29 cellular contexts compared by ENCODE assay signal in the genomic region with DNA sequence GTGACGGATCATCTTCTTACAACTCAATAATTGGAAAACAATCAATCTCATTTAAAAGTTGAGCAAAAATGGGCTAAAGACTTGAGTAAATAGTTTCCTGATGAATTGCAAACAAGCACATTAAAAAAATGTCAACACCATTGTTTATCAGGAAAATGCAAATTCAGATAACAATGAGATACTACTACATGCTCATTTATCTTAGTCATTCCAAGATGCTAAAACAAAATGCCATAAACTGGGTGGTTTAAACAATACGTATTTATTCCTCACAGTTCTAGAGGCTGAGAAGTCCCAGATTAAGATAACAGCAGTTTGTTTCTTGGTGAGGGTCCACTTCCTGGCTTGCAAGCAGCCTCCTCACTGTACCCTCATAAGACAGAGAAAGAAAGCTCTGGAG.
"Had no signal": no experiment of that assay in that cellular context is flagged by ENCODE, and none has a peak within 500 bp of the region (broad histone marks: within the 10 kb centered on the region; RNA-seq: fewer than 3 reads in every experiment).

No MANE protein-coding gene starts in this region.

- H3K4me3 Mint-ChIP-seq: naive thymus-derived CD4-positive, alpha-beta T cell; natural killer cell; nephron; neural progenitor cell; stimulated activated memory B cell treated with anti-CD40 and anti-IgM and Interleukin-4, amounts not matched to agents 10 μg/mL and 1 μg/mL and 100 μg/mL, for 72 hours; stimulated activated naive CD8-positive, alpha-beta T cell treated with anti-CD3 and anti-CD28 coated beads, Interleukin-15, amount 100 ng/mL, for 72 hours had no signal

- H3K4me2 ChIP-seq: neural progenitor cell had no signal

- FAIRE-seq: urothelium cell line had no signal

- DNase-seq: naive thymus-derived CD4-positive, alpha-beta T cell; natural killer cell; occipital lobe; ovary; posterior cingulate gyrus; psoas muscle; right cardiac atrium; right lobe of liver; sigmoid colon; small intestine; stimulated activated CD4-positive, alpha-beta T cell treated with anti-CD3 and anti-CD28 coated beads, Interleukin-1b, Interleukin-23, amount 100 ng/mL, for 48 hours; stimulated activated CD4-positive, alpha-beta T cell treated with anti-CD3 and anti-CD28 coated beads, Interleukin-4, amount 100 ng/mL, for 1 hour; stimulated activated CD4-positive, alpha-beta T cell treated with anti-CD3 and anti-CD28 coated beads, Interleukin-4, amount 100 ng/mL, for 4 hours; stimulated activated CD8-positive, alpha-beta memory T cell treated with anti-CD3 and anti-CD28 coated beads, Interleukin-4, amount 100 ng/mL, for 48 hours; stimulated activated naive CD4-positive, alpha-beta T cell; stimulated activated naive CD8-positive, alpha-beta T cell treated with anti-CD3 and anti-CD28 coated beads, Interleukin-15, amount 100 ng/mL, for 72 hours; stimulated activated naive CD8-positive, alpha-beta T cell treated with anti-CD3 and anti-CD28 coated beads, Interleukin-15, Interleukin-2, amounts not matched to agents 100 U/mL and 50 U/mL, for 24 hours; substantia nigra; testis; upper lobe of left lung had no signal

- H3K79me2 ChIP-seq: parathyroid adenoma had no signal

- H3K4me3 ChIP-seq: neural progenitor cell, ovary, psoas muscle, right lobe of liver, sigmoid colon, suprapubic skin, testis, tibial nerve, upper lobe of left lung, vagina had no signal

- H3K4me1 Mint-ChIP-seq: naive thymus-derived CD4-positive, alpha-beta T cell; natural killer cell; nephron; stimulated activated memory B cell treated with anti-CD40 and anti-IgM and Interleukin-4, amounts not matched to agents 10 μg/mL and 1 μg/mL and 100 μg/mL, for 72 hours; stimulated activated naive CD8-positive, alpha-beta T cell treated with anti-CD3 and anti-CD28 coated beads, Interleukin-15, amount 100 ng/mL, for 72 hours had no signal

- H3K36me3 Mint-ChIP-seq: naive thymus-derived CD4-positive, alpha-beta T cell; natural killer cell; neural progenitor cell; stimulated activated memory B cell treated with anti-CD40 and anti-IgM and Interleukin-4, amounts not matched to agents 10 μg/mL and 1 μg/mL and 100 μg/mL, for 72 hours had no signal

- ATAC-seq: naive thymus-derived CD4-positive, alpha-beta T cell; natural killer cell; psoas muscle; right cardiac atrium; right lobe of liver; stimulated activated memory B cell treated with anti-CD40 and anti-IgM and Interleukin-4, amounts not matched to agents 10 μg/mL and 1 μg/mL and 100 μg/mL, for 72 hours; stimulated activated naive CD8-positive, alpha-beta T cell treated with anti-CD3 and anti-CD28 coated beads, Interleukin-15, amount 100 ng/mL, for 72 hours; stimulated activated naive CD8-positive, alpha-beta T cell treated with anti-CD3 and anti-CD28 coated beads, Interleukin-15, Interleukin-2, amounts not matched to agents 100 U/mL and 50 U/mL, for 24 hours had no signal

- H3K27me3 Mint-ChIP-seq: stimulated activated memory B cell treated with anti-CD40 and anti-IgM and Interleukin-4, amounts not matched to agents 10 μg/mL and 1 μg/mL and 100 μg/mL, for 72 hours; stimulated activated naive CD8-positive, alpha-beta T cell treated with anti-CD3 and anti-CD28 coated beads, Interleukin-15, amount 100 ng/mL, for 72 hours had no signal

- H3K9me3 Mint-ChIP-seq: nephron; neural progenitor cell; stimulated activated memory B cell treated with anti-CD40 and anti-IgM and Interleukin-4, amounts not matched to agents 10 μg/mL and 1 μg/mL and 100 μg/mL, for 72 hours; stimulated activated naive CD8-positive, alpha-beta T cell treated with anti-CD3 and anti-CD28 coated beads, Interleukin-15, amount 100 ng/mL, for 72 hours had no signal

- H3K27ac ChIP-seq: neural progenitor cell, ovary, parathyroid adenoma, psoas muscle, right lobe of liver, sigmoid colon, suprapubic skin, testis, upper lobe of left lung, vagina had no signal

- H3K4me1 ChIP-seq: parathyroid adenoma, psoas muscle, sigmoid colon, suprapubic skin, testis, upper lobe of left lung, vagina had no signal

- H3K9ac ChIP-seq: neural progenitor cell, parathyroid adenoma had no signal

- H3K27ac Mint-ChIP-seq: naive thymus-derived CD4-positive, alpha-beta T cell; natural killer cell; nephron; neural progenitor cell; progenitor cell of endocrine pancreas; stimulated activated memory B cell treated with anti-CD40 and anti-IgM and Interleukin-4, amounts not matched to agents 10 μg/mL and 1 μg/mL and 100 μg/mL, for 72 hours; stimulated activated naive CD8-positive, alpha-beta T cell treated with anti-CD3 and anti-CD28 coated beads, Interleukin-15, amount 100 ng/mL, for 72 hours had no signal

- H2AFZ ChIP-seq: neural progenitor cell, parathyroid adenoma had no signal

- H3K36me3 ChIP-seq: neural progenitor cell, ovary, right lobe of liver, sigmoid colon, suprapubic skin, tibial nerve, upper lobe of left lung, vagina had no signal

- H3K27me3 ChIP-seq: neural progenitor cell, ovary, right lobe of liver, sigmoid colon, suprapubic skin, testis, tibial nerve, upper lobe of left lung, vagina had no signal
